Comparison of ENCODE assay signal across 22 cellular contexts in genomic region chr14:78091361-78091760, GRCh38.
DNase-seq lines count a peak whose midpoint lies in the region; ATAC-seq and TF ChIP-seq lines count a peak whose summit lies in the region.
"Had no signal": no experiment of that assay in that cellular context is flagged by ENCODE, and none has a peak within 500 bp of the region (broad histone marks: within the 10 kb centered on the region; RNA-seq: fewer than 3 reads in every experiment).

No MANE protein-coding gene starts in this region.

- intact Hi-C loops in lower lobe of right lung (cut with DNase I) = no loop called here

- H3K9me3 Mint-ChIP-seq in type B pancreatic cell = no peaks in the 10 kb centered on the region
- H3K9me3 Mint-ChIP-seq: CD4-positive, alpha-beta T cell; CD8-positive, alpha-beta memory T cell had no signal

- H3K4me3 ChIP-seq in RWPE2 (ENCODE audit: severe bottlenecking) (no peak overlapping the region), mesendoderm (ENCODE audit: low read length) (no peak overlapping the region), lower lobe of right lung (no peak overlapping the region)
- H3K4me3 ChIP-seq: A549; BLaER1 treated with 17β-estradiol and CSF1 and Interleukin-3, amounts not matched to agents 10 nM and 100 nM; GM23338; HAP-1 had no signal

- H3K27ac ChIP-seq in RWPE2 (ENCODE audit: poor library complexity, severe bottlenecking) (no peak overlapping the region), mesendoderm (ENCODE audit: low read depth, low read length) (no peak overlapping the region), lower lobe of right lung (no peak overlapping the region)
- H3K27ac ChIP-seq: A549; BLaER1 treated with 17β-estradiol and CSF1 and Interleukin-3, amounts not matched to agents 10 nM and 100 nM had no signal

- H3K9ac ChIP-seq in mesendoderm (ENCODE audit: low read length) = no peak overlapping the region
- H3K9ac ChIP-seq: BLaER1 treated with 17β-estradiol and CSF1 and Interleukin-3, amounts not matched to agents 10 nM and 100 nM had no signal

- no CpG with 5 or more reads among the region's 5 CpGs for WGBS in mesendoderm (ENCODE audit: extremely low coverage, insufficient coverage, low lambda C conversion rate)

- no peak overlapping the region for H3K27ac Mint-ChIP-seq in type B pancreatic cell
- H3K27ac Mint-ChIP-seq: CD14-positive monocyte; CD4-positive, alpha-beta T cell; CD8-positive, alpha-beta memory T cell; GM23338; HFFc6 had no signal

- ATAC-seq in RWPE2 (ENCODE audit: low read depth) (0 out of 3 replicates have a peak, but pooled peaks have one; percentile 13), lower lobe of right lung (no peak)
- ATAC-seq: A549, GM23338 had no signal

- no peak for TF ChIP-seq CTCF in RWPE2 (IDR thresholded peaks at IDR 0.05; ENCODE audit: poor library complexity, severe bottlenecking)
- no peak for TF ChIP-seq CTCF in type B pancreatic cell (conservative IDR thresholded peaks at IDR 0.05)
- TF ChIP-seq CTCF in lower lobe of right lung (IDR thresholded peaks at IDR 0.05) = no peak

- H2BK5ac ChIP-seq in mesendoderm (ENCODE audit: low read length) = no peak overlapping the region

- H3K27me3 ChIP-seq in RWPE2 (ENCODE audit: insufficient read depth, poor library complexity, severe bottlenecking) = peaks cover 51% of the 10 kb centered on the region
- H3K27me3 ChIP-seq in mesendoderm (ENCODE audit: insufficient read depth, low read length, poor library complexity) = no peaks in the 10 kb centered on the region
- no peaks in the 10 kb centered on the region for H3K27me3 ChIP-seq in lower lobe of right lung (ENCODE audit: low read depth)
- H3K27me3 ChIP-seq: BLaER1 treated with 17β-estradiol and CSF1 and Interleukin-3, amounts not matched to agents 10 nM and 100 nM had no signal

- no peak overlapping the region for H2BK120ac ChIP-seq in mesendoderm (ENCODE audit: low read depth, low read length)

- H3K4ac ChIP-seq in mesendoderm (ENCODE audit: low read depth, low read length) = no peak overlapping the region

- no peaks in the 10 kb centered on the region for H3K4me1 Mint-ChIP-seq in type B pancreatic cell (ENCODE audit: unreplicated experiment)
- H3K4me1 Mint-ChIP-seq: CD14-positive monocyte; CD8-positive, alpha-beta memory T cell had no signal

- H3K9me3 ChIP-seq in RWPE2 (ENCODE audit: severe bottlenecking) (no peaks in the 10 kb centered on the region), lower lobe of right lung (no peaks in the 10 kb centered on the region)
- H3K9me3 ChIP-seq: A549, BE2C, HAP-1 had no signal

- no peak overlapping the region for H4K8ac ChIP-seq in mesendoderm (ENCODE audit: low read depth, low read length)

- H3K23ac ChIP-seq in mesendoderm (ENCODE audit: low read length) = no peak overlapping the region

- H3K4me3 Mint-ChIP-seq in type B pancreatic cell = no peak overlapping the region
- H3K4me3 Mint-ChIP-seq: CD14-positive monocyte; CD4-positive, alpha-beta T cell; CD8-positive, alpha-beta memory T cell; GM23338; HFFc6 had no signal

- no peak overlapping the region for H3K4me2 ChIP-seq in mesendoderm (ENCODE audit: low read length)
- H3K4me2 ChIP-seq: BLaER1 treated with 17β-estradiol and CSF1 and Interleukin-3, amounts not matched to agents 10 nM and 100 nM; GM23338 had no signal

- DNase-seq in G401 (ENCODE audit: low spot score) = peak; percentile 2
- DNase-seq in RWPE2 (ENCODE audit: low spot score) = no peak
- peak; percentile 31 for DNase-seq in retina
- no peak for DNase-seq in type B pancreatic cell (ENCODE audit: extremely low spot score, unreplicated experiment)
- DNase-seq in mesendoderm = no peak
- DNase-seq in lower lobe of right lung = no peak
- DNase-seq: 8988T; ACHN; AML-193; BE2C; CD4-positive, alpha-beta T cell; CD8-positive, alpha-beta memory T cell; DMS 273 treated with DMSO at 0.1 percent for 48 hours; DMS79; EL; GF-D8; HFFc6 had no signal

- no peak overlapping the region for H3K18ac ChIP-seq in mesendoderm (ENCODE audit: low read length)

- H3K56ac ChIP-seq in mesendoderm (ENCODE audit: low read length) = no peak overlapping the region

- H3K79me2 ChIP-seq in mesendoderm (ENCODE audit: control insufficient read depth, insufficient read depth, low read length) = no peaks in the 10 kb centered on the region

- no peaks in the 10 kb centered on the region for H3K79me1 ChIP-seq in mesendoderm (ENCODE audit: low read length)

- H3K36me3 Mint-ChIP-seq in type B pancreatic cell = no peaks in the 10 kb centered on the region
- H3K36me3 Mint-ChIP-seq: CD14-positive monocyte; CD8-positive, alpha-beta memory T cell had no signal

- in situ Hi-C loops in G401 (cut with HindIII; ENCODE audit: low sequenced_read_pairs) = no loop called here

- no peak overlapping the region for H2AK5ac ChIP-seq in mesendoderm (ENCODE audit: low read length)

- H2BK15ac ChIP-seq in mesendoderm (replicated peaks; ENCODE audit: low read depth) = no peak overlapping the region

- peaks cover 22% of the 10 kb centered on the region for H3K27me3 Mint-ChIP-seq in type B pancreatic cell

- no peaks in the 10 kb centered on the region for H3K4me1 ChIP-seq in RWPE2 (ENCODE audit: insufficient read depth, poor library complexity, severe bottlenecking)
- peaks cover under 1% of the 10 kb centered on the region for H3K4me1 ChIP-seq in mesendoderm (ENCODE audit: control insufficient read depth, low read depth, low read length)
- no peaks in the 10 kb centered on the region for H3K4me1 ChIP-seq in lower lobe of right lung
- H3K4me1 ChIP-seq: BE2C, HAP-1 had no signal

- H4K5ac ChIP-seq in mesendoderm (ENCODE audit: low read length) = no peak overlapping the region

- no peaks in the 10 kb centered on the region for H3K36me3 ChIP-seq in RWPE2 (ENCODE audit: low read depth)
- no peaks in the 10 kb centered on the region for H3K36me3 ChIP-seq in mesendoderm (ENCODE audit: control insufficient read depth, insufficient read depth, low read length)
- H3K36me3 ChIP-seq in lower lobe of right lung = no peaks in the 10 kb centered on the region
- H3K36me3 ChIP-seq: BE2C; BLaER1 treated with 17β-estradiol and CSF1 and Interleukin-3, amounts not matched to agents 10 nM and 100 nM; HAP-1 had no signal

Comparison
In these comparisons a context has a peak if more than half of its experiments do, and no peak if none do; other contexts are left out.
1. DNase-seq: peak in G401 (single experiment) and retina (single experiment); none in RWPE2 (single experiment), type B pancreatic cell (single experiment), mesendoderm (single experiment) and lower lobe of right lung (single experiment).